ENCODE assay signal across 8 cellular contexts in the genomic region with DNA sequence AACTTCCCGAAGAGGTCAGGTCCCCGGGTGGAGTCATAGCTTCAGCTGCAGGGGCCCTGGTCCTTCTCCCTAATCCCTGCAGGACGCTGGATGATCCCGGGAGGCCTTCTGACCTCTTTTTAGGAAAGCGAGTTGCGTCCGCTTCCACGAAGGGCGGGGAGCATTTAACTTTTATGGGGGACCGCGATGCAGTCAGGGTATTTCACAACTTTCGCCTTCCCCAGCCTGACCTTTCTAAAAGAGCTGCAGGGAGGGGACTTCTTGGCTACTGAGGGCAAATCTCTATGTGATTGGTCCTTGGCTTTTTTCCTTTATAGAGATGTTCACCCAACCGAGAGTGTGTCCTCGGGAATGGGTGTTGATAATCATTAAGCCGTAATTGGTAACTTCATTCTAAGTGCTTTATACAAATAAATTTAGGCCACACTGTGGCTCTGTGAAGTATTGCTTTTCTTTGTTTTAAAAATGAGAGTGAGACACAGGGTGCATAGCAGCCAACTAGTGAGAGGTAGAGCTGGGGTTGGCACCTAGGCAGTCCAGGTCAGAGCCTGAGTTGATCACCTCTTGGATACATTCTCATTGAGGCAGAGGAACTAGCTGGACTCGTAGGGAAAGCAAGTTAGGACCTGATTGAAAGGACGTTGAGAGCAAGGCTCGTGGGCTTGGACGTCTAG. TPM values are rescaled to one million over a fixed set of nuclear protein-coding genes. Genes with fewer than 3 reads are reported as not detected.
A peak's percentile ranks its signal among the peaks of the same experiment; 100 is the strongest.
DNase-seq lines count a peak whose midpoint lies in the region; ATAC-seq and TF ChIP-seq lines count a peak whose summit lies in the region.

No MANE protein-coding gene starts in this region.

- no peak for TF ChIP-seq CTCF in CD4-positive, alpha-beta T cell (IDR thresholded peaks at IDR 0.05)
- no peak for TF ChIP-seq CTCF in gastrocnemius medialis (IDR thresholded peaks at IDR 0.05 in 4 of 5, conservative IDR thresholded peaks at IDR 0.05 in 1 of 5)

- no peaks in the 10 kb centered on the region for H3K27me3 ChIP-seq in CD4-positive, alpha-beta T cell (ENCODE audit: control insufficient read depth, insufficient read depth, low read length)
- H3K27me3 ChIP-seq in gastrocnemius medialis = no peaks in the 10 kb centered on the region

- in situ Hi-C loops in gastrocnemius medialis (cut with MboI; ENCODE audit: low sequenced_read_pairs in 4 of 4) = loop anchor here in 2 of 4 donors (5.0 to 10.0 kb wide), 4 partner anchors 51 to 209 kb away; a partner anchor contains a TSS

- H3K27ac Mint-ChIP-seq in CD4-positive, alpha-beta T cell = peak overlapping the region; percentile 90
- peak overlapping the region; percentile 97 for H3K27ac Mint-ChIP-seq in activated T-helper 2 cell treated with anti-CD3 and anti-CD28 coated beads, Interferon-gamma antibody, Interleukin-2, Interleukin-4, amounts not matched to agents 10 μg/mL and 5 μg/mL and 100 μg/mL, durations not matched to agents 14 hours and 24 hours and 36 hours

- H3K36me3 ChIP-seq in gastrocnemius medialis = peaks cover 3 to 20% of the 10 kb centered on the region in 2 donors

- H3K4me1 ChIP-seq in gastrocnemius medialis = peaks cover 7 to 15% of the 10 kb centered on the region in 2 donors

- intact Hi-C loops in CD4-positive, alpha-beta T cell (cut with DNase I, micrococcal nuclease) = loop anchor here (2.0 to 10.0 kb wide), 10 partner anchors 19 to 304 kb away; a partner anchor contains a TSS
- intact Hi-C loops in activated T-helper 2 cell treated with anti-CD3 and anti-CD28 coated beads, Interferon-gamma antibody, Interleukin-2, Interleukin-4, amounts not matched to agents 10 μg/mL and 5 μg/mL and 100 μg/mL, durations not matched to agents 14 hours and 24 hours and 36 hours (cut with micrococcal nuclease) = loop anchor here (2.0 to 10.0 kb wide), 4 partner anchors 47 to 161 kb away; a partner anchor contains a TSS
- intact Hi-C loops in gastrocnemius medialis (cut with DNase I; ENCODE audit: low total_unique reads) = loop anchor here (2.0 kb wide), 2 partner anchors 177 to 301 kb away; a partner anchor contains a TSS

- TF ChIP-seq POLR2A in gastrocnemius medialis (IDR thresholded peaks at IDR 0.05) = no peak

- peaks cover 35% of the 10 kb centered on the region for H3K9me3 ChIP-seq in CD4-positive, alpha-beta T cell (ENCODE audit: control insufficient read depth, low read length)
- H3K9me3 ChIP-seq in gastrocnemius medialis = peaks cover 0 to 11% (median 5%) of the 10 kb centered on the region in 3 donors

- H3K9me3 Mint-ChIP-seq in CD4-positive, alpha-beta T cell = peaks cover 21% of the 10 kb centered on the region
- peaks cover 53% of the 10 kb centered on the region for H3K9me3 Mint-ChIP-seq in activated T-helper 2 cell treated with anti-CD3 and anti-CD28 coated beads, Interferon-gamma antibody, Interleukin-2, Interleukin-4, amounts not matched to agents 10 μg/mL and 5 μg/mL and 100 μg/mL, durations not matched to agents 14 hours and 24 hours and 36 hours

- H3K4me3 ChIP-seq in gastrocnemius medialis = peak overlapping the region; percentile 67 to 88 (median 80)

- no peak overlapping the region for H3K27ac ChIP-seq in CD4-positive, alpha-beta T cell (ENCODE audit: low read depth, low read length)
- H3K27ac ChIP-seq in gastrocnemius medialis = peak overlapping the region in 3 of 4 donors; percentile 70 to 78 (median 72)

- H3K4me3 Mint-ChIP-seq in CD4-positive, alpha-beta T cell = peak overlapping the region; percentile 100
- H3K4me3 Mint-ChIP-seq in activated T-helper 2 cell treated with anti-CD3 and anti-CD28 coated beads, Interferon-gamma antibody, Interleukin-2, Interleukin-4, amounts not matched to agents 10 μg/mL and 5 μg/mL and 100 μg/mL, durations not matched to agents 14 hours and 24 hours and 36 hours (ENCODE audit: low read depth) = peak overlapping the region; percentile 100

- CTCF ChIA-PET in CD4-positive, alpha-beta T cell (lab: Charles Lee) = interaction anchor here (0.9 kb wide), 1 partner anchor 91 kb away, joined by 3 read pairs; no protein-coding TSS in a partner anchor

- peaks cover 59% of the 10 kb centered on the region for H3K36me3 Mint-ChIP-seq in CD4-positive, alpha-beta T cell (ENCODE audit: low read depth)
- H3K36me3 Mint-ChIP-seq in activated T-helper 2 cell treated with anti-CD3 and anti-CD28 coated beads, Interferon-gamma antibody, Interleukin-2, Interleukin-4, amounts not matched to agents 10 μg/mL and 5 μg/mL and 100 μg/mL, durations not matched to agents 14 hours and 24 hours and 36 hours (ENCODE audit: low read depth) = peaks cover 47% of the 10 kb centered on the region

- H3K4me1 Mint-ChIP-seq in CD4-positive, alpha-beta T cell (ENCODE audit: low read depth) = peaks cover 29% of the 10 kb centered on the region
- peaks cover 15% of the 10 kb centered on the region for H3K4me1 Mint-ChIP-seq in activated T-helper 2 cell treated with anti-CD3 and anti-CD28 coated beads, Interferon-gamma antibody, Interleukin-2, Interleukin-4, amounts not matched to agents 10 μg/mL and 5 μg/mL and 100 μg/mL, durations not matched to agents 14 hours and 24 hours and 36 hours (ENCODE audit: low read depth)

- peak; percentile 36 for ATAC-seq in CD4-positive, alpha-beta T cell (ENCODE audit: poor library complexity)
- ATAC-seq in GM19395 (IDR thresholded peaks at IDR 0.05; ENCODE audit: unreplicated experiment) (peak; percentile 31), gastrocnemius medialis (no peak)

- no peaks in the 10 kb centered on the region for H3K27me3 Mint-ChIP-seq in CD4-positive, alpha-beta T cell
- H3K27me3 Mint-ChIP-seq in activated T-helper 2 cell treated with anti-CD3 and anti-CD28 coated beads, Interferon-gamma antibody, Interleukin-2, Interleukin-4, amounts not matched to agents 10 μg/mL and 5 μg/mL and 100 μg/mL, durations not matched to agents 14 hours and 24 hours and 36 hours (ENCODE audit: low read depth) = no peaks in the 10 kb centered on the region

- no peak for DNase-seq in CD4-positive, alpha-beta T cell
- DNase-seq in Kasumi-1 (lab: John Stamatoyannopoulos, UW) (peak; percentile 50 to 65), hepatic stellate cell (ENCODE audit: low spot score) (peak; percentile 6), gastrocnemius medialis (no peak), NCI-H2107 (lab: John Stamatoyannopoulos, UW) (no peak), GDM1 (lab: John Stamatoyannopoulos, UW) (no peak)
- no peak for DNase-seq in activated T-helper 2 cell treated with anti-CD3 and anti-CD28 coated beads, Interferon-gamma antibody, Interleukin-2, Interleukin-4, amounts not matched to agents 10 μg/mL and 5 μg/mL and 100 μg/mL, durations not matched to agents 14 hours and 24 hours and 36 hours (ENCODE audit: low spot score)

- POLR2A ChIA-PET in CD4-positive, alpha-beta T cell (lab: Charles Lee) = interaction anchor here (1.4 kb wide), 1 partner anchor 68 kb away, joined by 4 read pairs; a partner anchor contains a TSS

RNA-seq across cellular contexts. Expression of a gene that starts 0.8 kb away (rescaled TPM):
- 1 to 10 TPM; 2.2 to 2.8 TPM for total RNA-seq in CD4-positive, alpha-beta T cell
- 3.8 and 4.5 TPM in 2 replicates for total RNA-seq in activated T-helper 2 cell treated with anti-CD3 and anti-CD28 coated beads, Interferon-gamma antibody, Interleukin-2, Interleukin-4, amounts not matched to agents 10 μg/mL and 5 μg/mL and 100 μg/mL, durations not matched to agents 14 hours and 24 hours and 36 hours
- total RNA-seq in gastrocnemius medialis = 1 to 10 TPM in 2 of 4 donors, under 1 TPM in 1, not detected in 1; 0.78 to 4.5 (median 4.5) TPM

RNA-seq across cellular contexts. Expression of a gene that starts 19.6 kb away (rescaled TPM):
- 1 to 10 TPM; 3.5 to 4.0 TPM for total RNA-seq in CD4-positive, alpha-beta T cell
- 4.7 and 5.5 TPM in 2 replicates for total RNA-seq in activated T-helper 2 cell treated with anti-CD3 and anti-CD28 coated beads, Interferon-gamma antibody, Interleukin-2, Interleukin-4, amounts not matched to agents 10 μg/mL and 5 μg/mL and 100 μg/mL, durations not matched to agents 14 hours and 24 hours and 36 hours
- 1 to 10 TPM in 3 of 4 donors, under 1 TPM in 1; 0.97 to 2.0 (median 1.6) TPM for total RNA-seq in gastrocnemius medialis

RNA-seq across cellular contexts. Expression of a gene that starts 21.6 kb away (rescaled TPM):
- total RNA-seq in CD4-positive, alpha-beta T cell = 1 to 10 TPM; 4.5 to 5.8 TPM
- total RNA-seq in activated T-helper 2 cell treated with anti-CD3 and anti-CD28 coated beads, Interferon-gamma antibody, Interleukin-2, Interleukin-4, amounts not matched to agents 10 μg/mL and 5 μg/mL and 100 μg/mL, durations not matched to agents 14 hours and 24 hours and 36 hours = 0.99 and 1.8 TPM in 2 replicates
- total RNA-seq in gastrocnemius medialis = 1 to 10 TPM in 3 of 4 donors, under 1 TPM in 1; 0.56 to 1.6 (median 1.1) TPM

RNA-seq across cellular contexts. Expression of a gene that starts 48.2 kb away (rescaled TPM):
- 1 to 10 TPM in 1 of 2 experiments, under 1 TPM in 1; 0.67 to 1.1 TPM for total RNA-seq in CD4-positive, alpha-beta T cell
- not detected in 2 replicates for total RNA-seq in activated T-helper 2 cell treated with anti-CD3 and anti-CD28 coated beads, Interferon-gamma antibody, Interleukin-2, Interleukin-4, amounts not matched to agents 10 μg/mL and 5 μg/mL and 100 μg/mL, durations not matched to agents 14 hours and 24 hours and 36 hours
- 1 to 10 TPM in 1 of 4 donors, under 1 TPM in 2, not detected in 1; 0.56 to 3.0 (median 0.91) TPM for total RNA-seq in gastrocnemius medialis

RNA-seq across cellular contexts. Expression of a gene that starts 52.6 kb away (rescaled TPM):
- under 1 TPM; 0.34 to 0.41 TPM for total RNA-seq in CD4-positive, alpha-beta T cell
- total RNA-seq in activated T-helper 2 cell treated with anti-CD3 and anti-CD28 coated beads, Interferon-gamma antibody, Interleukin-2, Interleukin-4, amounts not matched to agents 10 μg/mL and 5 μg/mL and 100 μg/mL, durations not matched to agents 14 hours and 24 hours and 36 hours = 0.92 and 1.4 TPM in 2 replicates
- total RNA-seq in gastrocnemius medialis = 10 to 100 TPM in 1 of 4 donors, 1 to 10 TPM in 1, under 1 TPM in 2; 0.76 to 15.3 (median 0.96) TPM

Comparison
In these comparisons a context has a peak if more than half of its experiments do, and no peak if none do; other contexts are left out.
1. ATAC-seq: peak in CD4-positive, alpha-beta T cell (single experiment) and GM19395 (single experiment); none in gastrocnemius medialis (0 of 2).
2. DNase-seq: peak in Kasumi-1 (2 of 2) and hepatic stellate cell (single experiment); none in CD4-positive, alpha-beta T cell (0 of 10), activated T-helper 2 cell treated with anti-CD3 and anti-CD28 coated beads, Interferon-gamma antibody, Interleukin-2, Interleukin-4, amounts not matched to agents 10 μg/mL and 5 μg/mL and 100 μg/mL, durations not matched to agents 14 hours and 24 hours and 36 hours (single experiment), gastrocnemius medialis (0 of 2), NCI-H2107 (single experiment) and GDM1 (single experiment).